6 cellular contexts compared by ENCODE assay signal in genomic region chr22:48192071-48192470, GRCh38.
"Had no signal": no experiment of that assay in that cellular context is flagged by ENCODE, and none has a peak within 500 bp of the region (broad histone marks: within the 10 kb centered on the region; RNA-seq: fewer than 3 reads in every experiment).

No MANE protein-coding gene starts in this region.

- FAIRE-seq: G401.6, GM12878, GM12891, GM12892, GM18507, GM19239 had no signal

- ATAC-seq: GM12878 had no signal

- H3K4me3 ChIP-seq: GM12878 had no signal
